2 cellular contexts compared by ENCODE assay signal in genomic region chr3:129434140-129434539, GRCh38.
TF ChIP-seq lines count a peak whose summit lies in the region.

No MANE protein-coding gene starts in this region.

TF ChIP-seq in liver, 16 proteins besides CTCF, POLR2A, EP300 and RAD21:
- TF ChIP-seq ZBTB33 (IDR thresholded peaks at IDR 0.05) (no peak), YY1 (IDR thresholded peaks at IDR 0.05) (no peak), EGR1 (IDR thresholded peaks at IDR 0.05; ENCODE audit: low read depth in 2 of 2) (no peak), RXRA (IDR thresholded peaks at IDR 0.05) (no peak), FOXA1 (IDR thresholded peaks at IDR 0.05) (no peak), SP1 (IDR thresholded peaks at IDR 0.05) (no peak), TAF1 (conservative IDR thresholded peaks at IDR 0.05) (no peak), JUND (IDR thresholded peaks at IDR 0.05) (no peak), FOXA2 (IDR thresholded peaks at IDR 0.05) (no peak)
TF ChIP-seq in liver: peak in this region for 0.

TF ChIP-seq in HepG2, 621 proteins besides CTCF, POLR2A, EP300 and RAD21:
- TF ChIP-seq YY1 (IDR thresholded peaks at IDR 0.05; ENCODE audit: insufficient read depth, insufficient replicate concordance, low read depth, low read length) (no peak), ZNF557 (CRISPR knock-in tag; IDR thresholded peaks at IDR 0.05) (no peak), CBX5 (CRISPR knock-in tag; IDR thresholded peaks at IDR 0.05; ENCODE audit: borderline replicate concordance) (no peak), NFATC3 (CRISPR knock-in tag; IDR thresholded peaks at IDR 0.05) (no peak), ZNF383 (CRISPR knock-in tag; IDR thresholded peaks at IDR 0.05; ENCODE audit: borderline replicate concordance) (no peak), NFAT5 (CRISPR knock-in tag; IDR thresholded peaks at IDR 0.05) (no peak)
